Comparison of ENCODE assay signal across 2 cellular contexts in genomic region chr3:52820741-52821140, GRCh38.
TF ChIP-seq lines count a peak whose summit lies in the region.

No MANE protein-coding gene starts in this region.

TF ChIP-seq in HEK293T, 16 proteins besides CTCF, POLR2A, EP300 and RAD21:
- TF ChIP-seq FOXM1 (IDR thresholded peaks at IDR 0.05; ENCODE audit: borderline replicate concordance): no peak
- no peak for TF ChIP-seq FOXK2 (IDR thresholded peaks at IDR 0.05)
- no peak for TF ChIP-seq L3MBTL2 (conservative IDR thresholded peaks at IDR 0.05)
- TF ChIP-seq HDGF (IDR thresholded peaks at IDR 0.05; ENCODE audit: borderline replicate concordance): no peak
- TF ChIP-seq CTBP1 (IDR thresholded peaks at IDR 0.05; ENCODE audit: borderline replicate concordance): no peak
- no peak for TF ChIP-seq ARNT (IDR thresholded peaks at IDR 0.05)
- no peak for TF ChIP-seq BHLHE40 (IDR thresholded peaks at IDR 0.05; ENCODE audit: borderline replicate concordance)
- no peak for TF ChIP-seq PKNOX1 (IDR thresholded peaks at IDR 0.05)
- no peak for TF ChIP-seq ELF4 (IDR thresholded peaks at IDR 0.05)
- no peak for TF ChIP-seq FOXA1 (IDR thresholded peaks at IDR 0.05)

TF ChIP-seq in HepG2, 621 proteins besides CTCF, POLR2A, EP300 and RAD21:
- no peak for TF ChIP-seq ZNF703 (CRISPR knock-in tag; IDR thresholded peaks at IDR 0.05; ENCODE audit: borderline replicate concordance)
- 0 out of 2 replicates have a peak, but pooled peaks have one; percentile 19 for TF ChIP-seq RXRB (CRISPR knock-in tag; IDR thresholded peaks at IDR 0.05; ENCODE audit: borderline replicate concordance)
- TF ChIP-seq STAG1 (CRISPR knock-in tag; IDR thresholded peaks at IDR 0.05): peak; percentile 77
- no peak for TF ChIP-seq SOX6 (IDR thresholded peaks at IDR 0.05)
- 0 out of 2 replicates have a peak, but pooled peaks have one; percentile 11 for TF ChIP-seq SOX6 (CRISPR knock-in tag; IDR thresholded peaks at IDR 0.05)
- peak; percentile 67; the same call in 1 of the 2 replicates for TF ChIP-seq ZNF574 (CRISPR knock-in tag; IDR thresholded peaks at IDR 0.05)
- TF ChIP-seq USF2 (IDR thresholded peaks at IDR 0.05; ENCODE audit: low read depth, low read length): no peak
- no peak for TF ChIP-seq USF2 (CRISPR knock-in tag; IDR thresholded peaks at IDR 0.05; ENCODE audit: borderline replicate concordance)
- 0 out of 2 replicates have a peak, but pooled peaks have one; percentile 24 for TF ChIP-seq TFAP4 (IDR thresholded peaks at IDR 0.05; ENCODE audit: borderline replicate concordance, low read depth)
- TF ChIP-seq AKNA (CRISPR knock-in tag; IDR thresholded peaks at IDR 0.05; ENCODE audit: borderline replicate concordance): no peak
- TF ChIP-seq SMC3 (IDR thresholded peaks at IDR 0.05; ENCODE audit: low read length): peak; percentile 47
- no peak for TF ChIP-seq IRF2 (CRISPR knock-in tag; IDR thresholded peaks at IDR 0.05)
- no peak for TF ChIP-seq RELA (CRISPR knock-in tag; IDR thresholded peaks at IDR 0.05)
- no peak for TF ChIP-seq ZNF124 (CRISPR knock-in tag; IDR thresholded peaks at IDR 0.05)
- peak; percentile 61 for TF ChIP-seq BHLHE40 (IDR thresholded peaks at IDR 0.05; ENCODE audit: low read length)
- peak; percentile 64 for TF ChIP-seq ZBTB38 (CRISPR knock-in tag; IDR thresholded peaks at IDR 0.05)
- peak; percentile 88 for TF ChIP-seq XRCC5 (optimal IDR thresholded peaks at IDR 0.05; ENCODE audit: low read length)
- TF ChIP-seq ZNF441 (CRISPR knock-in tag; IDR thresholded peaks at IDR 0.05; ENCODE audit: borderline replicate concordance): no peak
- no peak for TF ChIP-seq TEAD3 (CRISPR knock-in tag; optimal IDR thresholded peaks at IDR 0.05; ENCODE audit: borderline replicate concordance)
- 0 out of 2 replicates have a peak, but pooled peaks have one; percentile 21 for TF ChIP-seq SAP130 (CRISPR knock-in tag; IDR thresholded peaks at IDR 0.05; ENCODE audit: low read depth)
